ENCODE assay signal across 8 cellular contexts in the genomic region with DNA sequence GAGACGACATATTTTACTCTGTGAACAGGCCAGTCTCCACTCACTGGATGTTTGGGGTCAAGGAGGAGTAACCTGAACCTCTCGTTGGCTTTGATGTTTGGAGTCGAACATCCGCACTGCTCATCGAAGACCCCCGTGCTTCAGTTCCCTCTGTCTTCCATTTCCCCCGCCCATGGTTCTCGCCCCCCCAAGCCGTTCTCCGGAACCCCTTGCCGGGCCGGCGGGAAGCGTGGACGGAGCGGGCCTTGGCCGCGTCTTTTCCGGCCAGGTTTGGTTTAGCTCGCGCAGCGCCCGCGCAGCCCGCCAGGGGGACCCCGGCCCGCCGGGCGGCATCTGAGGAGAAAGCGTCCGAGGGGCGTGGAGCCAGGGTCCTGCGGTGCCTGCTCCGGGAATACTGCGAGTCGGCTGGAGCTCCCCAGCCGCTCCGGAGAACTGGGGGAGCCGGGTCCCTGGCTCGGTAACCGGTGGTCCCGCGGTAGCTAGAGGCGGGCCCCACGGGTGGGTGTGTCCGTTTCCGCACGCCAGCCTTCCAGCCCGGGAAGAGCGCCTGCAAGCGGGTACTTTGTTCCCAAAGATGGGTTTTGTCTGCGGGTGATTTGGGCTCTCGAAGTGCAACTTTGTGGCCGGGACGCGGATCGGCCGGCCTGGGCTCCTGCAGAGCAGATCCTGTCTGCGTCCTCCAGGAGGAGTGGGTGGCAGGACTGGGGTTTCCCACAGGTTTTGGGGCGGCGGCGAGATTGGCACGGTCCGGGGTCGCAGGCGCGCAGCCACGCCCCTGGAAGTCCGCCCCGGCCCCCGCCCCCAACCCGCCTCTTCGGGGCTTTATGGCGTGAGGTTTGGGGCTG. TPM values are rescaled to one million over a fixed set of nuclear protein-coding genes. Genes with fewer than 3 reads are reported as not detected.
DNase-seq lines count a peak whose midpoint lies in the region; TF ChIP-seq lines count a peak whose summit lies in the region.

No MANE protein-coding gene starts in this region.

- no peaks in the 10 kb centered on the region for H3K36me3 ChIP-seq in NT2/D1 (ENCODE audit: insufficient read depth, insufficient read length, low read length)

- H3K27me3 Mint-ChIP-seq in HFFc6 (ENCODE audit: insufficient read depth), result no peaks in the 10 kb centered on the region; the same call in 1 of the 2 replicates
- no peaks in the 10 kb centered on the region for H3K27me3 Mint-ChIP-seq in osteocyte (ENCODE audit: unreplicated experiment)

- H3K9me3 ChIP-seq in NT2/D1 (ENCODE audit: insufficient read depth, low read length), result no peaks in the 10 kb centered on the region

- peak overlapping the region; percentile 80 for H3K9ac ChIP-seq in NT2/D1 (ENCODE audit: insufficient read length, low read depth)

- H3K27ac Mint-ChIP-seq in HFFc6 (peak overlapping the region; percentile 60), osteocyte (ENCODE audit: unreplicated experiment) (peak overlapping the region; percentile 31)

- H3K36me3 Mint-ChIP-seq in HFFc6 (ENCODE audit: low read depth), result peaks cover 35% of the 10 kb centered on the region
- H3K36me3 Mint-ChIP-seq in osteocyte (ENCODE audit: unreplicated experiment), result no peaks in the 10 kb centered on the region

- TF ChIP-seq CTCF in HFFc6 (IDR thresholded peaks at IDR 0.05), result peak; percentile 91
- peak; percentile 92 for TF ChIP-seq CTCF in osteocyte (IDR thresholded peaks at IDR 0.05)

- peaks cover 49% of the 10 kb centered on the region for H3K4me1 Mint-ChIP-seq in HFFc6 (ENCODE audit: low read depth)
- H3K4me1 Mint-ChIP-seq in osteocyte (ENCODE audit: unreplicated experiment), result peaks cover 19% of the 10 kb centered on the region

- peak overlapping the region; percentile 92 for H3K4me3 Mint-ChIP-seq in HFFc6
- peak overlapping the region; percentile 88 for H3K4me3 Mint-ChIP-seq in osteocyte (ENCODE audit: unreplicated experiment)

- H3K4me3 ChIP-seq in NT2/D1 (ENCODE audit: insufficient read length, low read depth), result peak overlapping the region; percentile 60

- H3K27me3 ChIP-seq in NT2/D1 (ENCODE audit: insufficient read depth, insufficient read length), result peaks cover 25% of the 10 kb centered on the region

- DNase-seq in GM03348 (ENCODE audit: low spot score) (peak; percentile 90), HFFc6 (peak; percentile 39), NT2/D1 (ENCODE audit: low read depth, low spot score) (peak; percentile 68), activated gamma-delta T cell (lab: John Stamatoyannopoulos, UW) (peak; percentile 18), glomerular visceral epithelial cell (ENCODE audit: extremely low spot score) (peak; percentile 11), osteocyte (ENCODE audit: extremely low spot score, unreplicated experiment) (peak; percentile 94), medulla oblongata (ENCODE audit: extremely low spot score) (no peak), KG1 (lab: John Stamatoyannopoulos, UW) (no peak)

- no peaks in the 10 kb centered on the region for H3K4me1 ChIP-seq in NT2/D1 (ENCODE audit: insufficient read depth, insufficient read length)

- H3K9me3 Mint-ChIP-seq in HFFc6 (no peaks in the 10 kb centered on the region), osteocyte (ENCODE audit: unreplicated experiment) (peaks cover 3% of the 10 kb centered on the region)

RNA-seq across cellular contexts. Expression of a gene that starts 0.4 kb away (rescaled TPM):
- 100 to 1,000 TPM in 4 of 6 experiments, 10 to 100 TPM in 2; 78.0 to 131 (median 114) TPM for total RNA-seq in HFFc6 (2021; fragmentation: NEBNext Ultra II Directional; extraction: Animal tissue kit (Norgen Biotek cat#: 25700))
- total RNA-seq in osteocyte, result 11.2 and 11.5 TPM in 2 replicates

Comparison
In these comparisons a context has a peak if more than half of its experiments do, and no peak if none do; other contexts are left out.
1. DNase-seq: peak in GM03348 (single experiment), HFFc6 (single experiment), NT2/D1 (single experiment), activated gamma-delta T cell (single experiment), glomerular visceral epithelial cell (single experiment) and osteocyte (single experiment); none in medulla oblongata (single experiment) and KG1 (single experiment).